11 cellular contexts compared by ENCODE assay signal in genomic region chr19:51064534-51065220, GRCh38. TPM values are rescaled to one million over a fixed set of nuclear protein-coding genes. Genes with fewer than 3 reads are reported as not detected.
DNase-seq lines count a peak whose midpoint lies in the region; ATAC-seq and TF ChIP-seq lines count a peak whose summit lies in the region.
"Had no signal": no experiment of that assay in that cellular context is flagged by ENCODE, and none has a peak within 500 bp of the region (broad histone marks: within the 10 kb centered on the region; RNA-seq: fewer than 3 reads in every experiment).

Gene KLK13, minus strand, starts transcription at chr19:51065092. Its CDS starts 25 bp downstream, at chr19:51065067.

- H3K4me1 Mint-ChIP-seq in nephron = no peaks in the 10 kb centered on the region
- H3K4me1 Mint-ChIP-seq in activated T-cell treated with anti-CD3 and anti-CD28 coated beads, Interleukin-2, amount 50 U/mL, for 24 hours (ENCODE audit: low read depth) = peaks cover 2% of the 10 kb centered on the region

- H3K4me3 ChIP-seq in Jurkat, Clone E6-1 (ENCODE audit: low read length) = peak within 1 kb of the TSS; percentile 39
- peak within 1 kb of the TSS; percentile 28 for H3K4me3 ChIP-seq in fibroblast of the aortic adventitia (ENCODE audit: low read depth, low read length)

- ATAC-seq in foreskin keratinocyte = no peak
- no peak for ATAC-seq in HG03280 (IDR thresholded peaks at IDR 0.05; ENCODE audit: unreplicated experiment)
- ATAC-seq in GM18867 (IDR thresholded peaks at IDR 0.05; ENCODE audit: unreplicated experiment) = no peak

- peaks cover 31% of the 10 kb centered on the region for H3K27me3 Mint-ChIP-seq in nephron (ENCODE audit: low read depth)
- H3K27me3 Mint-ChIP-seq in activated T-cell treated with anti-CD3 and anti-CD28 coated beads, Interleukin-2, amount 50 U/mL, for 24 hours = peaks cover 58% of the 10 kb centered on the region

- no peak for TF ChIP-seq CTCF in C4-2B (conservative IDR thresholded peaks at IDR 0.05)
- no peak for TF ChIP-seq CTCF in fibroblast of the aortic adventitia (IDR thresholded peaks at IDR 0.05; ENCODE audit: insufficient read depth, low read length)
- TF ChIP-seq CTCF in nephron (IDR thresholded peaks at IDR 0.05; ENCODE audit: unreplicated experiment in 3 of 3) = no peak
- TF ChIP-seq CTCF in foreskin keratinocyte (conservative IDR thresholded peaks at IDR 0.05) = no peak

- no peak for DNase-seq in Jurkat, Clone E6-1 (ENCODE audit: low read depth, low spot score)
- DNase-seq in fibroblast of the aortic adventitia (ENCODE audit: low read depth) = no peak
- no peak for DNase-seq in foreskin keratinocyte
- no peak for DNase-seq in activated T-cell treated with anti-CD3 and anti-CD28 coated beads, Interleukin-2, amount 50 U/mL, for 24 hours
- DNase-seq: activated CD4-positive, alpha-beta T cell treated with anti-CD3 and anti-CD28 coated beads, Interleukin-2, amount 10 ng/mL, durations not matched to agents 7 days and 5 days; DMS153 had no signal

- no peaks in the 10 kb centered on the region for H3K36me3 Mint-ChIP-seq in nephron (ENCODE audit: low read depth)
- H3K36me3 Mint-ChIP-seq in activated T-cell treated with anti-CD3 and anti-CD28 coated beads, Interleukin-2, amount 50 U/mL, for 24 hours (ENCODE audit: low read depth) = no peaks in the 10 kb centered on the region

- H3K9me3 Mint-ChIP-seq in nephron = no peaks in the 10 kb centered on the region
- H3K9me3 Mint-ChIP-seq in activated T-cell treated with anti-CD3 and anti-CD28 coated beads, Interleukin-2, amount 50 U/mL, for 24 hours = no peaks in the 10 kb centered on the region
- H3K9me3 Mint-ChIP-seq: activated CD4-positive, alpha-beta T cell treated with anti-CD3 and anti-CD28 coated beads, Interleukin-2, amount 10 ng/mL, durations not matched to agents 7 days and 5 days had no signal

- peak within 1 kb of the TSS in 1 of 3 experiments; percentile 34 for H3K27ac Mint-ChIP-seq in nephron
- no peak within 1 kb of the TSS for H3K27ac Mint-ChIP-seq in activated T-cell treated with anti-CD3 and anti-CD28 coated beads, Interleukin-2, amount 50 U/mL, for 24 hours
- H3K27ac Mint-ChIP-seq: activated CD4-positive, alpha-beta T cell treated with anti-CD3 and anti-CD28 coated beads, Interleukin-2, amount 10 ng/mL, durations not matched to agents 7 days and 5 days had no signal

- peak within 1 kb of the TSS; percentile 73 to 83 (median 76) for H3K4me3 Mint-ChIP-seq in nephron
- H3K4me3 Mint-ChIP-seq in activated T-cell treated with anti-CD3 and anti-CD28 coated beads, Interleukin-2, amount 50 U/mL, for 24 hours = no peak within 1 kb of the TSS
- H3K4me3 Mint-ChIP-seq: activated CD4-positive, alpha-beta T cell treated with anti-CD3 and anti-CD28 coated beads, Interleukin-2, amount 10 ng/mL, durations not matched to agents 7 days and 5 days had no signal

- H3K27ac ChIP-seq in C4-2B (peak within 1 kb of the TSS; percentile 30), foreskin keratinocyte (no peak within 1 kb of the TSS)

- H3K4me1 ChIP-seq in foreskin keratinocyte = no peaks in the 10 kb centered on the region

- H3K27me3 ChIP-seq in foreskin keratinocyte = peaks cover 41% of the 10 kb centered on the region

RNA-seq across cellular contexts. Expression of gene KLK13, which starts in this region (rescaled TPM):
- polyA plus RNA-seq in Jurkat, Clone E6-1 (2012; ENCODE audit: insufficient read depth, insufficient read length) = not detected
- total RNA-seq in fibroblast of the aortic adventitia (ENCODE audit: low replicate concordance) (not detected in 2 replicates), foreskin keratinocyte (0.14 and 0.39 TPM in 2 replicates)
- 0.12 and 0.36 TPM in 2 replicates for polyA plus RNA-seq in foreskin keratinocyte
- total RNA-seq: activated CD4-positive, alpha-beta T cell treated with anti-CD3 and anti-CD28 coated beads, Interleukin-2, amount 10 ng/mL, durations not matched to agents 7 days and 5 days; endothelial cell of umbilical vein had no signal
- polyA plus RNA-seq: endothelial cell of umbilical vein had no signal
